ENCODE assay signal across 9 cellular contexts in the genomic region with DNA sequence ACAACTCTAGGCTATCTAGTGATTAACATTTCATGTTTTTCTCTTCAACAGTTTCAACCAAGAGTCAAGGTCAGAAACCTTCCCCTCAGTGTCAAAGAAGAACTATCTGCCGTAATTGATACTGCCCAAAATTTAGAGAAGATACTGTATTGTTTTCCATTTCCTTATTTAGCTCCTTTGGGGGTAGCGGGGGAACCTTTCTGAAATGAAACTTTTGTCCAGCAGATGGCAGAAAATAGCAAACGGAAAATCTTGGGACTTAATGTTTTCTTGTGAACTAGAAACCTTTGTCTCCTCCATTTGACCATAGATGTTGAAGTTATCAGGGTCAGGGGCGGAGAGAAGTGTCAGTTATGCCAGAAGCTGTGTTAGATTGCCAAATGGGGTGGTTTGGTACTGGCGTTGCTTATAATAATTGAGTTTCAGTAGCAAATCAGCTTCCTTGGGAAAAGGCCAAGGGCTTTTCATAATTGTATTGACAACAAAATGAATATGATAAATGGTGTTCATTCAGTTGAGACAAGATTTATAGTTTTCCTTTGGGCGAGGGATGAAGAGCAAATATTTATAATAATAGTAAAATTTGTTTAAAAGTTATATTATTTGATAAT.
DNase-seq lines count a peak whose midpoint lies in the region; ATAC-seq, FAIRE-seq and TF ChIP-seq lines count a peak whose summit lies in the region.
"Had no signal": no experiment of that assay in that cellular context is flagged by ENCODE, and none has a peak within 500 bp of the region (broad histone marks: within the 10 kb centered on the region; RNA-seq: fewer than 3 reads in every experiment).

No MANE protein-coding gene starts in this region.

- peaks cover 16% of the 10 kb centered on the region for H3K27me3 Mint-ChIP-seq in CD4-positive, CD25-positive, alpha-beta regulatory T cell

- H3K9me3 ChIP-seq in CD4-positive, CD25-positive, alpha-beta regulatory T cell (ENCODE audit: control insufficient read depth in 2 of 2, low read length in 2 of 2) = no peaks in the 10 kb centered on the region
- H3K9me3 ChIP-seq in body of pancreas (no peaks in the 10 kb centered on the region), HepG2 (ENCODE audit: low read length) (no peaks in the 10 kb centered on the region), gastrocnemius medialis (no peaks in the 10 kb centered on the region), thyroid gland (no peaks in the 10 kb centered on the region)
- H3K9me3 ChIP-seq: neutrophil had no signal

- 20 to 28% methylated on average over 6 of the region's 6 CpGs for WGBS in body of pancreas, 2 donors
- WGBS in HepG2 (ENCODE audit: low lambda C conversion rate) = under 1% methylated on average over 6 of the region's 6 CpGs
- WGBS in thyroid gland, 2 donors = 44 to 47% methylated on average over 6 of the region's 6 CpGs

- in situ Hi-C loops in HepG2 (cut with HindIII; ENCODE audit: extremely low pct_ligation_motif_present, low pct_unique_long_range_greater_than_20kb) = loop anchor here (5.0 kb wide), 1 partner anchor 130 kb away; no protein-coding TSS in a partner anchor
- in situ Hi-C loops in gastrocnemius medialis (cut with MboI; ENCODE audit: low sequenced_read_pairs in 4 of 4) = loop anchor here in 1 of 4 donors (10.0 kb wide), 1 partner anchor 127 kb away; no protein-coding TSS in a partner anchor

- BruUV-seq in HepG2 (replicated peaks; lab: Mats Ljungman, UMichigan) = no TSS peak

- TF ChIP-seq POLR2A in body of pancreas (IDR thresholded peaks at IDR 0.05) (no peak), HepG2 (IDR thresholded peaks at IDR 0.05; ENCODE audit: insufficient read depth in 1 of 2, low read depth in 2 of 2, low read length in 2 of 2) (no peak), gastrocnemius medialis (IDR thresholded peaks at IDR 0.05) (no peak), thyroid gland (IDR thresholded peaks at IDR 0.05) (no peak)

- H3K4me2 ChIP-seq in HepG2 (ENCODE audit: low read depth, low read length) = no peak overlapping the region

- H3K36me3 Mint-ChIP-seq in CD4-positive, CD25-positive, alpha-beta regulatory T cell = no peaks in the 10 kb centered on the region

- H3K79me2 ChIP-seq in HepG2 (ENCODE audit: insufficient read depth, low read length) = no peaks in the 10 kb centered on the region

- no peak overlapping the region for H3K4me3 Mint-ChIP-seq in CD4-positive, CD25-positive, alpha-beta regulatory T cell

- no peak overlapping the region for H2AFZ ChIP-seq in HepG2 (ENCODE audit: low read length)

- no peak overlapping the region for H3K4me3 ChIP-seq in CD4-positive, CD25-positive, alpha-beta regulatory T cell (ENCODE audit: low read depth, low read length)
- H3K4me3 ChIP-seq in body of pancreas = no peak overlapping the region
- no peak overlapping the region for H3K4me3 ChIP-seq in HepG2 (replicated peaks in 1 of 3; ENCODE audit: insufficient read depth in 1 of 3, low read depth in 2 of 3, low read length in 3 of 3)
- H3K4me3 ChIP-seq in gastrocnemius medialis = no peak overlapping the region
- no peak overlapping the region for H3K4me3 ChIP-seq in thyroid gland (replicated peaks in 1 of 3)

- TF ChIP-seq CTCF in body of pancreas (IDR thresholded peaks at IDR 0.05) (peak in 6 of 7 experiments; percentile 34 to 53 (median 40)), HepG2 (CRISPR knock-in tag; IDR thresholded peaks at IDR 0.05) (peak; percentile 54), gastrocnemius medialis (IDR thresholded peaks at IDR 0.05 in 4 of 5, conservative IDR thresholded peaks at IDR 0.05 in 1 of 5) (peak in 2 of 5 experiments; percentile 34 to 35), thyroid gland (IDR thresholded peaks at IDR 0.05) (peak in 3 of 6 experiments; percentile 41 to 49 (median 47))

- no peak for ATAC-seq in CD4-positive, CD25-positive, alpha-beta regulatory T cell (ENCODE audit: low read depth in 2 of 2)
- no peak for ATAC-seq in body of pancreas
- no peak; the same call in 1 of the 3 replicates for ATAC-seq in HepG2
- no peak for ATAC-seq in gastrocnemius medialis

- no peak overlapping the region for H3K27ac Mint-ChIP-seq in CD4-positive, CD25-positive, alpha-beta regulatory T cell

- H3K4me1 Mint-ChIP-seq in CD4-positive, CD25-positive, alpha-beta regulatory T cell = no peaks in the 10 kb centered on the region

- peaks cover 0 to 2% (median 0%) of the 10 kb centered on the region in 7 donors for H3K9me3 Mint-ChIP-seq in CD4-positive, CD25-positive, alpha-beta regulatory T cell

- no peaks in the 10 kb centered on the region for H3K36me3 ChIP-seq in CD4-positive, CD25-positive, alpha-beta regulatory T cell (ENCODE audit: control insufficient read depth, insufficient read depth, low read length)
- H3K36me3 ChIP-seq in body of pancreas (replicated peaks in 1 of 2; ENCODE audit: insufficient read depth in 1 of 2, low read depth in 2 of 2) = no peaks in the 10 kb centered on the region
- H3K36me3 ChIP-seq in HepG2 (replicated peaks in 1 of 2; ENCODE audit: control insufficient read depth in 1 of 2, insufficient read depth in 2 of 2, low read length in 2 of 2) = no peaks in the 10 kb centered on the region
- no peaks in the 10 kb centered on the region for H3K36me3 ChIP-seq in gastrocnemius medialis
- no peaks in the 10 kb centered on the region for H3K36me3 ChIP-seq in thyroid gland
- H3K36me3 ChIP-seq: neutrophil had no signal

- no peak overlapping the region for H3K27ac ChIP-seq in CD4-positive, CD25-positive, alpha-beta regulatory T cell (ENCODE audit: insufficient read depth, low read length, poor library complexity, severe bottlenecking)
- H3K27ac ChIP-seq in body of pancreas (no peak overlapping the region), HepG2 (ENCODE audit: extremely low read length, insufficient read depth, low read length) (no peak overlapping the region), gastrocnemius medialis (no peak overlapping the region), thyroid gland (no peak overlapping the region)
- H3K27ac ChIP-seq: neutrophil had no signal

- peaks cover 9% of the 10 kb centered on the region for H3K27me3 ChIP-seq in CD4-positive, CD25-positive, alpha-beta regulatory T cell (ENCODE audit: control insufficient read depth, insufficient read depth, low read length)
- no peaks in the 10 kb centered on the region for H3K27me3 ChIP-seq in body of pancreas
- H3K27me3 ChIP-seq in HepG2 (ENCODE audit: control insufficient read depth in 1 of 2, insufficient read depth in 2 of 2, low read length in 2 of 2) = no peaks in the 10 kb centered on the region
- no peaks in the 10 kb centered on the region for H3K27me3 ChIP-seq in gastrocnemius medialis
- H3K27me3 ChIP-seq in thyroid gland = no peaks in the 10 kb centered on the region
- H3K27me3 ChIP-seq: neutrophil had no signal

- TF ChIP-seq EP300 in HepG2 (IDR thresholded peaks at IDR 0.05; ENCODE audit: low read depth in 2 of 2, low read length in 2 of 2) (no peak), HepG2 (CRISPR knock-in tag; IDR thresholded peaks at IDR 0.05; ENCODE audit: borderline replicate concordance) (no peak)

- DNase-seq in CD4-positive, CD25-positive, alpha-beta regulatory T cell = peak in 2 of 3 donors; percentile 9 to 37
- DNase-seq in GM18507 (ENCODE audit: extremely low spot score, insufficient read length, low read depth) = no peak
- peak; percentile 37 for DNase-seq in NCI-H748 treated with DMSO at 0.1 percent for 48 hours (lab: John Stamatoyannopoulos, UW)
- DNase-seq in body of pancreas = peak in 2 of 4 donors; percentile 12 to 16
- DNase-seq in HepG2 (ENCODE audit: low spot score) = peak; percentile 27
- no peak for DNase-seq in activated gamma-delta T cell (lab: John Stamatoyannopoulos, UW)
- DNase-seq in gastrocnemius medialis = no peak
- DNase-seq in thyroid gland = no peak

- POLR2A ChIA-PET in HepG2 (lab: Yijun Ruan, JAX) = no interaction called here

- intact Hi-C loops in body of pancreas (cut with DNase I) = no loop called here
- intact Hi-C loops in HepG2 (cut with micrococcal nuclease; ENCODE audit: unreplicated experiment) = loop anchor here (1.0 kb wide), 1 partner anchor 135 kb away; no protein-coding TSS in a partner anchor
- intact Hi-C loops in gastrocnemius medialis (cut with DNase I; ENCODE audit: low total_unique reads) = loop anchor here (2.0 kb wide), 1 partner anchor 129 kb away; no protein-coding TSS in a partner anchor
- intact Hi-C loops in thyroid gland (cut with DNase I) = no loop called here

- FAIRE-seq in GM18507 (lab: Jason Lieb, UNC) = peak; percentile 64
- FAIRE-seq in HepG2 (lab: Jason Lieb, UNC) = peak; percentile 37

- H4K20me1 ChIP-seq in HepG2 (ENCODE audit: insufficient read depth, low read length) = no peaks in the 10 kb centered on the region

- no peak overlapping the region for H3K9ac ChIP-seq in HepG2 (ENCODE audit: insufficient read depth, low read depth, low read length)

- H3K4me1 ChIP-seq in CD4-positive, CD25-positive, alpha-beta regulatory T cell (ENCODE audit: control insufficient read depth, insufficient read depth, low read length, poor library complexity, severe bottlenecking) = no peaks in the 10 kb centered on the region
- H3K4me1 ChIP-seq in body of pancreas (peaks cover 4% of the 10 kb centered on the region), HepG2 (ENCODE audit: insufficient read depth, low read length) (no peaks in the 10 kb centered on the region), gastrocnemius medialis (no peaks in the 10 kb centered on the region), thyroid gland (no peaks in the 10 kb centered on the region)

- CTCF ChIA-PET in HepG2 (lab: Yijun Ruan, JAX; ENCODE audit: low intra/inter-chr PET ratio, low total read pairs) = interaction anchor here (1.1 to 1.6 kb wide), 2 partner anchors 132 to 135 kb away, joined by 3 to 14 read pairs; no protein-coding TSS in a partner anchor

- no peak for TF ChIP-seq RAD21 in HepG2 (CRISPR knock-in tag; IDR thresholded peaks at IDR 0.05)

TF ChIP-seq in HepG2, 621 proteins besides CTCF, POLR2A, EP300 and RAD21:
- TF ChIP-seq STAG1 (CRISPR knock-in tag; IDR thresholded peaks at IDR 0.05) (peak; percentile 43), SMC3 (IDR thresholded peaks at IDR 0.05; ENCODE audit: low read length) (peak; percentile 24), ZNF704 (CRISPR knock-in tag; IDR thresholded peaks at IDR 0.05; ENCODE audit: borderline replicate concordance) (no peak)
TF ChIP-seq in HepG2: peak in this region for 2.

Comparison
In these comparisons a context has a peak if more than half of its experiments do, and no peak if none do; other contexts are left out.
1. DNase-seq: peak in CD4-positive, CD25-positive, alpha-beta regulatory T cell (2 of 3), NCI-H748 treated with DMSO at 0.1 percent for 48 hours (single experiment) and HepG2 (single experiment); none in GM18507 (single experiment), activated gamma-delta T cell (single experiment), gastrocnemius medialis (0 of 2) and thyroid gland (0 of 2).
2. intact Hi-C loops: an anchor here in HepG2 (1.0 kb wide) and gastrocnemius medialis (2.0 kb wide); none called in body of pancreas and thyroid gland.